ENCODE assay signal across 1 cellular context in genomic region chr1:236552096-236552495, GRCh38.
TF ChIP-seq lines count a peak whose summit lies in the region.

No MANE protein-coding gene starts in this region.

TF ChIP-seq in K562, 482 proteins besides CTCF, POLR2A, EP300 and RAD21 (continued from another document):
- TF ChIP-seq PATZ1 (CRISPR knock-in tag; IDR thresholded peaks at IDR 0.05; ENCODE audit: borderline replicate concordance) = peak; percentile 51; the same call in 1 of the 2 replicates
- TF ChIP-seq ELF2 (CRISPR knock-in tag; IDR thresholded peaks at IDR 0.05) = peak; percentile 59; the same call in 1 of the 2 replicates
- TF ChIP-seq MTF1 (CRISPR knock-in tag; IDR thresholded peaks at IDR 0.05; ENCODE audit: borderline replicate concordance) = no peak
- TF ChIP-seq HBP1 (CRISPR knock-in tag; IDR thresholded peaks at IDR 0.05) = no peak
- TF ChIP-seq RNF219 (CRISPR knock-in tag; IDR thresholded peaks at IDR 0.05) = 0 out of 2 replicates have a peak, but pooled peaks have one; percentile 11
